1 cellular context compared by ENCODE assay signal in genomic region chr2:206988884-206989283, GRCh38.
TF ChIP-seq lines count a peak whose summit lies in the region.

No MANE protein-coding gene starts in this region.

TF ChIP-seq in endothelial cell of umbilical vein, 7 proteins besides CTCF, POLR2A, EP300 and RAD21 (continued from another document):
- TF ChIP-seq GATA2 (IDR thresholded peaks at IDR 0.05; ENCODE audit: insufficient read depth, insufficient read length, low read depth, low read length) (no peak), JUN (IDR thresholded peaks at IDR 0.05; ENCODE audit: borderline replicate concordance, insufficient read depth, insufficient read length, low read depth) (no peak), MAX (IDR thresholded peaks at IDR 0.05; ENCODE audit: insufficient read depth, insufficient read length) (no peak), POLR2AphosphoS5 (IDR thresholded peaks at IDR 0.05; ENCODE audit: insufficient read depth, low read depth, low read length) (no peak)
